Comparison of ENCODE assay signal across 7 cellular contexts in the genomic region with DNA sequence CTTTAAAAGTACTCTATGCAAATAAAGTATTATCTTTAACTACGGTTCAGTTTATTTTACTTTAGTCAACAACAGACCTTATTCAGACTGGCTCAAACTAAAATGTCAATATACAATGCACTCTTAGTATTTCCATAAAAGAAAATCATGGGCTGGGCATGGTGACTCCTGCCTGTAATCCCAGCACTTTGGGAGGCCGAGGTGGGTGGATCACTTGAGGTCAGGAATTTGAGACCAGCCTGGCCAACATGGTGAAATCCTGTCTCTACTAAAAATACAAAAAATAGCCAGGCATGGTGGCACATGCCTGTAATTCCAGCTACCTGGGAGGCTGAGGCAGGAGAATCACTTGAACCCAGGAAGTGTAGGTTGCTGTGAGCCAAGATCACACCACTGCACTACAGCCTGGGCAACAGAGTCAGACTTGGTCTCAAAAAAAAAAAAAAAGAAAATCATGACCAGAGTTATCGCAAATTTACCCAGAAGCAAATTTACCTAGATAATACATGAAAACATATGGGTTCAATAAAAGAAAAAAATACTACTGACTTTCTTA. TPM values are rescaled to one million over a fixed set of nuclear protein-coding genes. Genes with fewer than 3 reads are reported as not detected.
DNase-seq lines count a peak whose midpoint lies in the region; ATAC-seq, FAIRE-seq and TF ChIP-seq lines count a peak whose summit lies in the region.
"Not testable (repeated sequence)": the region's sequence is repeated elsewhere in the genome, so short reads cannot be mapped to it uniquely, and the experiment has no call there.

No MANE protein-coding gene starts in this region.

- DNase-seq in Karpas-422; PC-9; activated T-cell treated with anti-CD3 and anti-CD28 coated beads, Interleukin-2, amount 50 U/mL, for 4 hours; GM12878 (ENCODE audit: low read depth, low spot score); neural crest cell (ENCODE audit: low read depth, low spot score): not testable (repeated sequence)

- peaks cover 22 to 50% (median 33%) of the 10 kb centered on the region in 10 experiments for H3K4me1 ChIP-seq in BLaER1 treated with 17β-estradiol and CSF1 and Interleukin-3, amounts not matched to agents 10 nM and 100 nM
- peaks cover 24% of the 10 kb centered on the region for H3K4me1 ChIP-seq in Karpas-422 (ENCODE audit: low read length)
- H3K4me1 ChIP-seq in PC-9 (replicated peaks; ENCODE audit: insufficient read depth): peaks cover 22% of the 10 kb centered on the region
- not testable (repeated sequence) for H3K4me1 ChIP-seq in GM12878 (ENCODE audit: control insufficient read depth, insufficient read depth, low read length)
- peaks cover 10% of the 10 kb centered on the region for H3K4me1 ChIP-seq in iPS-18a (ENCODE audit: control insufficient read depth, low read depth, low read length)

- not testable (repeated sequence) for H3K9me3 ChIP-seq in BLaER1 treated with 17β-estradiol and CSF1 and Interleukin-3, amounts not matched to agents 10 nM and 100 nM (replicated peaks in 1 of 11); Karpas-422 (ENCODE audit: low read length); PC-9 (ENCODE audit: insufficient read depth, low read depth); GM12878 (replicated peaks; ENCODE audit: control insufficient read depth, insufficient read depth, low read length); iPS-18a (ENCODE audit: control insufficient read depth, low read depth, low read length)

- not testable (repeated sequence) for H3K27me3 ChIP-seq in BLaER1 treated with 17β-estradiol and CSF1 and Interleukin-3, amounts not matched to agents 10 nM and 100 nM; Karpas-422 (ENCODE audit: low read length); PC-9 (ENCODE audit: insufficient read depth, low read depth); GM12878 (replicated peaks in 1 of 2; ENCODE audit: control insufficient read depth in 2 of 2, insufficient read depth in 2 of 2, low read length in 1 of 2); iPS-18a (ENCODE audit: control insufficient read depth, insufficient read depth, low read length)

- H3F3A ChIP-seq in PC-9 (ENCODE audit: insufficient read depth, low read depth): not testable (repeated sequence)

- H2AFZ ChIP-seq in Karpas-422 (ENCODE audit: low read length); PC-9; GM12878 (ENCODE audit: control insufficient read depth, low read depth, low read length): not testable (repeated sequence)

- not testable (repeated sequence) for ATAC-seq in activated T-cell treated with anti-CD3 and anti-CD28 coated beads, Interleukin-2, amount 50 U/mL, for 4 hours; GM12878

- TF ChIP-seq CTCF in PC-9 (conservative IDR thresholded peaks at IDR 0.05); GM12878 (IDR thresholded peaks at IDR 0.05 in 2 of 3, conservative IDR thresholded peaks at IDR 0.05 in 1 of 3; ENCODE audit: control insufficient read depth in 2 of 3, extremely low read depth in 1 of 3, insufficient read depth in 1 of 3, low read depth in 3 of 3, low read length in 3 of 3); neural crest cell (conservative IDR thresholded peaks at IDR 0.05): not testable (repeated sequence)

- not testable (repeated sequence) for H3K27ac Mint-ChIP-seq in neural crest cell (ENCODE audit: unreplicated experiment)

- TF ChIP-seq POLR2A in GM12878 (IDR thresholded peaks at IDR 0.05; ENCODE audit: low read depth, low read length): not testable (repeated sequence)

- peaks cover 44 to 54% (median 48%) of the 10 kb centered on the region in 11 experiments for H3K36me3 ChIP-seq in BLaER1 treated with 17β-estradiol and CSF1 and Interleukin-3, amounts not matched to agents 10 nM and 100 nM
- not testable (repeated sequence) for H3K36me3 ChIP-seq in Karpas-422 (ENCODE audit: insufficient read depth, low read length); PC-9 (ENCODE audit: low read depth)
- H3K36me3 ChIP-seq in GM12878 (ENCODE audit: control insufficient read depth in 2 of 2, insufficient read depth in 2 of 2, low read length in 1 of 2): peaks cover 0 to 13% of the 10 kb centered on the region in 2 experiments; a peak in 3 of 4 replicates
- peaks cover 29% of the 10 kb centered on the region for H3K36me3 ChIP-seq in iPS-18a (ENCODE audit: control insufficient read depth, low read depth, low read length)

- H3K9ac ChIP-seq in BLaER1 treated with 17β-estradiol and CSF1 and Interleukin-3, amounts not matched to agents 10 nM and 100 nM: peak overlapping the region in 6 of 11 experiments; percentile 16 to 94 (median 86); a peak in 7 of 22 replicates
- not testable (repeated sequence) for H3K9ac ChIP-seq in Karpas-422 (ENCODE audit: low read length); GM12878 (ENCODE audit: control insufficient read depth, insufficient read depth, low read length)
- H3K9ac ChIP-seq in iPS-18a (ENCODE audit: low read length): peak overlapping the region; percentile 94

- not testable (repeated sequence) for TF ChIP-seq EP300 in GM12878 (IDR thresholded peaks at IDR 0.05; ENCODE audit: borderline replicate concordance in 1 of 2, control insufficient read depth in 1 of 2, low read depth in 2 of 2, low read length in 2 of 2)

- H3K9me3 Mint-ChIP-seq in activated T-cell treated with anti-CD3 and anti-CD28 coated beads, Interleukin-2, amount 50 U/mL, for 4 hours; neural crest cell: not testable (repeated sequence)

- H3K9me2 ChIP-seq in Karpas-422 (replicated peaks; ENCODE audit: insufficient read depth, low read length); PC-9 (ENCODE audit: insufficient read depth): not testable (repeated sequence)

- TF ChIP-seq RAD21 in GM12878 (IDR thresholded peaks at IDR 0.05; ENCODE audit: insufficient read depth, low read depth, low read length): not testable (repeated sequence)

- POLR2A ChIA-PET in PC-9 (lab: Charles Lee; ENCODE audit: unreplicated experiment); GM12878 (lab: Charles Lee): not testable (repeated sequence)

- in situ Hi-C loops in GM12878 (cut with MboI): not testable (repeated sequence)

- not testable (repeated sequence) for BruUV-seq in PC-9 (replicated peaks; lab: Mats Ljungman, UMichigan); GM12878 (replicated peaks; lab: Mats Ljungman, UMichigan)

- SMC1A ChIA-PET in GM12878 (lab: Charles Lee; ENCODE audit: uncharacterized antibody, unreplicated experiment): interaction anchor here (1.7 to 7.5 kb wide), 2 partner anchors 49 to 97 kb away, joined by 5 to 96 read pairs; no protein-coding TSS in a partner anchor

- H4K20me1 ChIP-seq in BLaER1 treated with 17β-estradiol and CSF1 and Interleukin-3, amounts not matched to agents 10 nM and 100 nM; Karpas-422 (ENCODE audit: insufficient read depth, low read depth, low read length); PC-9 (ENCODE audit: insufficient read depth); GM12878 (ENCODE audit: control insufficient read depth, insufficient read depth): not testable (repeated sequence)

- not testable (repeated sequence) for H3K27me3 Mint-ChIP-seq in activated T-cell treated with anti-CD3 and anti-CD28 coated beads, Interleukin-2, amount 50 U/mL, for 4 hours (ENCODE audit: low read depth); neural crest cell (ENCODE audit: low read depth)

- CTCF ChIA-PET in PC-9 (lab: Charles Lee): not testable (repeated sequence)
- CTCF ChIA-PET in GM12878 (lab: Yijun Ruan, JAX): interaction anchor here (1.0 to 3.0 kb wide), 2 partner anchors 97 to 131 kb away, joined by 3 to 11 read pairs; no protein-coding TSS in a partner anchor

- peaks cover 23% of the 10 kb centered on the region for H3K4me1 Mint-ChIP-seq in activated T-cell treated with anti-CD3 and anti-CD28 coated beads, Interleukin-2, amount 50 U/mL, for 4 hours (ENCODE audit: low read depth)
- peaks cover 28% of the 10 kb centered on the region for H3K4me1 Mint-ChIP-seq in neural crest cell

- peak overlapping the region; percentile 90 for H3K4me3 Mint-ChIP-seq in activated T-cell treated with anti-CD3 and anti-CD28 coated beads, Interleukin-2, amount 50 U/mL, for 4 hours
- H3K4me3 Mint-ChIP-seq in neural crest cell: peak overlapping the region; percentile 98

- intact Hi-C loops in PC-9 (cut with micrococcal nuclease; ENCODE audit: unreplicated experiment); GM12878 (cut with micrococcal nuclease; ENCODE audit: unreplicated experiment): not testable (repeated sequence)

- RAD21 ChIA-PET in GM12878 (lab: Charles Lee; ENCODE audit: unreplicated experiment): interaction anchor here (10.2 kb wide), 1 partner anchor 131 kb away, joined by 124 read pairs; no protein-coding TSS in a partner anchor

- peak overlapping the region in 3 of 10 experiments; percentile 68 to 92 (median 85); a peak in 3 of 20 replicates for H3K4me3 ChIP-seq in BLaER1 treated with 17β-estradiol and CSF1 and Interleukin-3, amounts not matched to agents 10 nM and 100 nM
- not testable (repeated sequence) for H3K4me3 ChIP-seq in Karpas-422 (ENCODE audit: low read length); iPS-18a (ENCODE audit: low read length)
- H3K4me3 ChIP-seq in PC-9 (0 out of 2 replicates have a peak overlapping the region, but pooled peaks have one; percentile 95), GM12878 (peak overlapping the region; percentile 90; the same call in 1 of the 2 replicates)

- FAIRE-seq in GM12878 (lab: Jason Lieb, UNC): not testable (repeated sequence)

- 96% methylated on average over 3 of the region's 3 CpGs for WGBS in GM12878 (ENCODE audit: insufficient coverage, insufficient replicate concordance, low lambda C conversion rate, missing lambda C conversion rate)

- H3K27ac ChIP-seq in BLaER1 treated with 17β-estradiol and CSF1 and Interleukin-3, amounts not matched to agents 10 nM and 100 nM: peak overlapping the region in 1 of 11 experiments; percentile 90; a peak in 2 of 22 replicates
- H3K27ac ChIP-seq in Karpas-422 (ENCODE audit: low read length); PC-9; GM12878 (ENCODE audit: control insufficient read depth, insufficient read depth); iPS-18a (ENCODE audit: low read length): not testable (repeated sequence)

- H3K4me2 ChIP-seq in BLaER1 treated with 17β-estradiol and CSF1 and Interleukin-3, amounts not matched to agents 10 nM and 100 nM: peak overlapping the region; percentile 41 to 97 (median 88); a peak in 19 of 22 replicates
- peak overlapping the region; percentile 98 for H3K4me2 ChIP-seq in Karpas-422 (ENCODE audit: low read depth, low read length, poor library complexity, severe bottlenecking)
- H3K4me2 ChIP-seq in PC-9: 0 out of 2 replicates have a peak overlapping the region, but pooled peaks have one; percentile 82
- H3K4me2 ChIP-seq in GM12878 (ENCODE audit: control insufficient read depth, insufficient read depth): not testable (repeated sequence)

- H3K36me3 Mint-ChIP-seq in activated T-cell treated with anti-CD3 and anti-CD28 coated beads, Interleukin-2, amount 50 U/mL, for 4 hours (ENCODE audit: insufficient read depth): peaks cover 23% of the 10 kb centered on the region
- H3K36me3 Mint-ChIP-seq in neural crest cell (ENCODE audit: low read depth): not testable (repeated sequence)

- peaks cover 21% of the 10 kb centered on the region for H3K79me2 ChIP-seq in Karpas-422 (ENCODE audit: low read length)
- H3K79me2 ChIP-seq in PC-9 (ENCODE audit: low read depth): peaks cover 20% of the 10 kb centered on the region
- H3K79me2 ChIP-seq in GM12878 (ENCODE audit: control insufficient read depth, insufficient read depth, low read length): peaks cover 11% of the 10 kb centered on the region

RNA-seq across cellular contexts. Expression of a gene that starts 2.2 kb away (rescaled TPM):
- 16.3 and 28.6 TPM in 2 replicates for total RNA-seq in Karpas-422 (2014; rRNA removed; shearing (Covaris generic); ENCODE audit: low replicate concordance)
- 29.2 and 30.4 TPM in 2 replicates for total RNA-seq in PC-9 (2021)
- 10 to 100 TPM; 12.9 to 18.4 (median 15.5) TPM for total RNA-seq in activated T-cell treated with anti-CD3 and anti-CD28 coated beads, Interleukin-2, amount 50 U/mL, for 4 hours
- 62.0 and 68.8 TPM in 2 replicates for total RNA-seq in GM12878 (2013; cell fraction: nucleolus; rRNA removed)
- total RNA-seq in GM12878 (2014; rRNA removed): 20.8 and 24.6 TPM in 2 replicates
- 19.8 and 21.9 TPM in 2 replicates for total RNA-seq in GM12878 (2014; rRNA removed; fragmentation: Illumina TruSeq; extraction: Trizol)
- total RNA-seq in GM12878 (2021): 21.0 and 23.1 TPM in 2 replicates
- polyA plus RNA-seq in GM12878 (2011; ENCODE audit: low read depth): 24.3 TPM
- 51.7 and 63.8 TPM in 2 replicates for polyA plus RNA-seq in GM12878 (2011; rRNA removed)
- 28.9 and 39.1 TPM in 2 replicates for polyA plus RNA-seq in GM12878 (2011; cell fraction: cytosol; rRNA removed)
- polyA plus RNA-seq in GM12878 (2011; cell fraction: nucleus; rRNA removed): 34.2 and 40.4 TPM in 2 replicates
- 21.2 and 26.7 TPM in 2 replicates for polyA plus RNA-seq in GM12878 (2012)
- polyA plus RNA-seq in GM12878 (2014; fragmentation: Illumina TruSeq; extraction: Trizol): 23.7 and 26.0 TPM in 2 replicates
- 10 to 100 TPM; 36.5 to 39.3 TPM for polyA plus RNA-seq in GM12878 (2014; fragmentation: Nextera tagmentation; extraction: Ambion mirVana)
- 20.1 and 20.9 TPM in 2 replicates for polyA plus RNA-seq in GM12878 (2014; rRNA removed)
- polyA plus RNA-seq in GM12878 (2016; fragmentation: Nextera tagmentation; extraction: Ambion mirVana): 10 to 100 TPM; 57.7 to 65.9 TPM
- polyA minus RNA-seq in GM12878 (2011; rRNA and poly(A)+ RNA removed): 35.0 and 64.7 TPM in 2 replicates
- 12.4 and 14.1 TPM in 2 replicates for polyA minus RNA-seq in GM12878 (2011; cell fraction: cytosol; rRNA and poly(A)+ RNA removed)
- 38.0 and 56.2 TPM in 2 replicates for polyA minus RNA-seq in GM12878 (2011; cell fraction: nucleus; rRNA and poly(A)+ RNA removed)
- 35.4 TPM in 2 replicates for total RNA-seq in neural crest cell
